In genomic region chr16:88903267-88903666, GRCh38 we compare ENCODE assay signal across 17 cellular contexts. TPM values are rescaled to one million over a fixed set of nuclear protein-coding genes. Genes with fewer than 3 reads are reported as not detected.
DNase-seq lines count a peak whose midpoint lies in the region; ATAC-seq and TF ChIP-seq lines count a peak whose summit lies in the region.
"Had no signal": no experiment of that assay in that cellular context is flagged by ENCODE, and none has a peak within 500 bp of the region (broad histone marks: within the 10 kb centered on the region; RNA-seq: fewer than 3 reads in every experiment).

No MANE protein-coding gene starts in this region.

- H2AFZ ChIP-seq in GM23338 (no peak overlapping the region), neuronal stem cell (ENCODE audit: low read length) (no peak overlapping the region)
- H2AFZ ChIP-seq: GM23248 had no signal

- H4K91ac ChIP-seq in neuronal stem cell (ENCODE audit: low read depth, low read length, poor library complexity): no peak overlapping the region

- no peak overlapping the region for H2BK15ac ChIP-seq in neuronal stem cell (ENCODE audit: low read length)

- H3F3A ChIP-seq in GM23338 (replicated peaks; ENCODE audit: low read depth): no peaks in the 10 kb centered on the region

- H3K27ac ChIP-seq in GM23338 (ENCODE audit: low read depth) (no peak overlapping the region), neuronal stem cell (replicated peaks; ENCODE audit: low read length) (no peak overlapping the region)
- H3K27ac ChIP-seq: GM23248 had no signal

- H3K9me2 ChIP-seq in GM23338 (ENCODE audit: insufficient read depth): no peaks in the 10 kb centered on the region

- H3K9me3 Mint-ChIP-seq in GM23338: no peaks in the 10 kb centered on the region
- no peaks in the 10 kb centered on the region for H3K9me3 Mint-ChIP-seq in central memory CD8-positive, alpha-beta T cell
- no peaks in the 10 kb centered on the region for H3K9me3 Mint-ChIP-seq in stimulated activated effector memory CD8-positive, alpha-beta T cell treated with anti-CD3 and anti-CD28 coated beads, Interleukin-12 subunit alpha, Interleukin-12 subunit beta, amount 100 ng/mL, for 72 hours
- H3K9me3 Mint-ChIP-seq: CD4-positive, alpha-beta T cell; HFFc6 had no signal

- no peak overlapping the region for H3K4ac ChIP-seq in neuronal stem cell (ENCODE audit: low read length)

- H3K23ac ChIP-seq in neuronal stem cell (ENCODE audit: low read depth, low read length, poor library complexity): no peak overlapping the region

- no peak for DNase-seq in GM23338 (ENCODE audit: low spot score)
- no peak for DNase-seq in central memory CD8-positive, alpha-beta T cell (ENCODE audit: low spot score in 2 of 2)
- no peak for DNase-seq in neuronal stem cell (ENCODE audit: low spot score)
- no peak for DNase-seq in stimulated activated effector memory CD8-positive, alpha-beta T cell treated with anti-CD3 and anti-CD28 coated beads, Interleukin-12 subunit alpha, Interleukin-12 subunit beta, amount 100 ng/mL, for 72 hours (ENCODE audit: low spot score in 2 of 2)
- DNase-seq in NCI-H1048 (lab: John Stamatoyannopoulos, UW): no peak
- no peak for DNase-seq in H7
- DNase-seq: ACHN; C1 segment of cervical spinal cord; Calu3; CD4-positive, alpha-beta T cell; DMS 273 treated with DMSO at 0.1 percent for 48 hours; GM23248; HCEC 1CT; HFFc6 had no signal

- no peaks in the 10 kb centered on the region for H3K79me2 ChIP-seq in GM23338 (replicated peaks; ENCODE audit: insufficient read depth)

- H3K27ac Mint-ChIP-seq in GM23338: peak overlapping the region; percentile 31; the same call in 1 of the 2 replicates
- no peak overlapping the region for H3K27ac Mint-ChIP-seq in central memory CD8-positive, alpha-beta T cell (ENCODE audit: low read depth)
- H3K27ac Mint-ChIP-seq in stimulated activated effector memory CD8-positive, alpha-beta T cell treated with anti-CD3 and anti-CD28 coated beads, Interleukin-12 subunit alpha, Interleukin-12 subunit beta, amount 100 ng/mL, for 72 hours: peak overlapping the region; percentile 58
- H3K27ac Mint-ChIP-seq: CD4-positive, alpha-beta T cell; HFFc6 had no signal

- H3K79me1 ChIP-seq in neuronal stem cell (ENCODE audit: low read depth, low read length): no peaks in the 10 kb centered on the region

- TF ChIP-seq CTCF in GM23338 (conservative IDR thresholded peaks at IDR 0.05; ENCODE audit: low read depth in 2 of 2): no peak

- H3K4me3 Mint-ChIP-seq in GM23338: no peak overlapping the region
- peak overlapping the region; percentile 13 for H3K4me3 Mint-ChIP-seq in central memory CD8-positive, alpha-beta T cell
- no peak overlapping the region for H3K4me3 Mint-ChIP-seq in stimulated activated effector memory CD8-positive, alpha-beta T cell treated with anti-CD3 and anti-CD28 coated beads, Interleukin-12 subunit alpha, Interleukin-12 subunit beta, amount 100 ng/mL, for 72 hours
- H3K4me3 Mint-ChIP-seq: CD4-positive, alpha-beta T cell; HFFc6 had no signal

- H3K18ac ChIP-seq in neuronal stem cell (ENCODE audit: low read length): peak overlapping the region; percentile 28

- H2BK5ac ChIP-seq in neuronal stem cell (ENCODE audit: low read length): peak overlapping the region; percentile 24

- no peaks in the 10 kb centered on the region for H3K36me3 ChIP-seq in GM23338 (ENCODE audit: insufficient read depth)
- H3K36me3 ChIP-seq in neuronal stem cell (replicated peaks in 1 of 2; ENCODE audit: control insufficient read depth in 2 of 2, insufficient read depth in 2 of 2, low read length in 2 of 2): no peaks in the 10 kb centered on the region
- H3K36me3 ChIP-seq in H7 (replicated peaks; ENCODE audit: control insufficient read depth, insufficient read depth, low read length): no peaks in the 10 kb centered on the region

- H3K9me3 ChIP-seq in neuronal stem cell (replicated peaks in 1 of 2; ENCODE audit: control insufficient read depth in 2 of 2, insufficient read depth in 1 of 2, low read depth in 1 of 2, low read length in 2 of 2): no peaks in the 10 kb centered on the region

- no CpG with 5 or more reads among the region's 14 CpGs for WGBS in neuronal stem cell (ENCODE audit: extremely low coverage in 2 of 2, insufficient read length in 2 of 2, insufficient replicate concordance in 1 of 2), 2 donors

- no peaks in the 10 kb centered on the region for H3K27me3 ChIP-seq in GM23338 (ENCODE audit: insufficient read depth)
- peaks cover 0 to 27% (median 0%) of the 10 kb centered on the region in 3 experiments for H3K27me3 ChIP-seq in neuronal stem cell (ENCODE audit: control insufficient read depth in 3 of 3, insufficient read depth in 3 of 3, low read depth in 1 of 3, low read length in 3 of 3)
- no peaks in the 10 kb centered on the region for H3K27me3 ChIP-seq in H7 (ENCODE audit: control insufficient read depth, insufficient read depth, low read length)

- H3K9ac ChIP-seq in neuronal stem cell (ENCODE audit: low read depth, low read length, poor library complexity): peak overlapping the region; percentile 21
- H3K9ac ChIP-seq: GM23248 had no signal

- peaks cover 9% of the 10 kb centered on the region; the same call in 2 of the 3 replicates for H3K4me1 Mint-ChIP-seq in GM23338
- H3K4me1 Mint-ChIP-seq in central memory CD8-positive, alpha-beta T cell: peaks cover 11% of the 10 kb centered on the region
- peaks cover 5% of the 10 kb centered on the region for H3K4me1 Mint-ChIP-seq in stimulated activated effector memory CD8-positive, alpha-beta T cell treated with anti-CD3 and anti-CD28 coated beads, Interleukin-12 subunit alpha, Interleukin-12 subunit beta, amount 100 ng/mL, for 72 hours

- H3K27me3 Mint-ChIP-seq in GM23338 (ENCODE audit: insufficient read depth, low read depth, poor library complexity): peaks cover 5% of the 10 kb centered on the region
- H3K27me3 Mint-ChIP-seq in central memory CD8-positive, alpha-beta T cell: no peaks in the 10 kb centered on the region
- H3K27me3 Mint-ChIP-seq: CD4-positive, alpha-beta T cell had no signal

- H4K8ac ChIP-seq in neuronal stem cell (ENCODE audit: low read depth, low read length): no peak overlapping the region

- ATAC-seq in GM23338: no peak
- no peak for ATAC-seq in central memory CD8-positive, alpha-beta T cell (replicated peaks; ENCODE audit: extremely low read depth, poor library complexity, severe bottlenecking)
- ATAC-seq in stimulated activated effector memory CD8-positive, alpha-beta T cell treated with anti-CD3 and anti-CD28 coated beads, Interleukin-12 subunit alpha, Interleukin-12 subunit beta, amount 100 ng/mL, for 72 hours: no peak
- no peak for ATAC-seq in GM19351 (IDR thresholded peaks at IDR 0.05; ENCODE audit: unreplicated experiment)

- no peak overlapping the region for H3K14ac ChIP-seq in neuronal stem cell (ENCODE audit: low read length)

- H2BK12ac ChIP-seq in neuronal stem cell (ENCODE audit: low read length): no peak overlapping the region

- no peaks in the 10 kb centered on the region for H3K36me3 Mint-ChIP-seq in GM23338 (ENCODE audit: low read depth)
- peaks cover 3% of the 10 kb centered on the region for H3K36me3 Mint-ChIP-seq in central memory CD8-positive, alpha-beta T cell (ENCODE audit: insufficient read depth)
- H3K36me3 Mint-ChIP-seq in stimulated activated effector memory CD8-positive, alpha-beta T cell treated with anti-CD3 and anti-CD28 coated beads, Interleukin-12 subunit alpha, Interleukin-12 subunit beta, amount 100 ng/mL, for 72 hours: no peaks in the 10 kb centered on the region

- H4K20me1 ChIP-seq in GM23338 (replicated peaks; ENCODE audit: insufficient read depth): no peaks in the 10 kb centered on the region

- no peak overlapping the region for H2BK120ac ChIP-seq in neuronal stem cell (ENCODE audit: low read depth, low read length)

- H3K4me2 ChIP-seq in GM23338 (no peak overlapping the region), neuronal stem cell (ENCODE audit: insufficient read depth, low read length, poor library complexity, severe bottlenecking) (no peak overlapping the region)

- H3K4me3 ChIP-seq in GM23338 (no peak overlapping the region), neuronal stem cell (ENCODE audit: low read length in 2 of 2) (no peak overlapping the region), H7 (ENCODE audit: insufficient read depth, low read depth, low read length) (no peak overlapping the region)
- H3K4me3 ChIP-seq: GM23248 had no signal

- peak overlapping the region; percentile 70 for H2AK5ac ChIP-seq in neuronal stem cell (ENCODE audit: low read depth, low read length)

- no peaks in the 10 kb centered on the region for H3K4me1 ChIP-seq in GM23338 (ENCODE audit: insufficient read depth)
- peaks cover 0 to 8% of the 10 kb centered on the region in 2 donors for H3K4me1 ChIP-seq in neuronal stem cell (ENCODE audit: control insufficient read depth in 2 of 2, insufficient read depth in 1 of 2, low read depth in 1 of 2, low read length in 2 of 2)

RNA-seq across cellular contexts. Expression of gene PABPN1L, which starts 36.8 kb away (rescaled TPM):
- total RNA-seq in GM23338 (2014; rRNA removed; shearing (Covaris generic)): not detected in 2 replicates
- polyA plus RNA-seq in GM23338 (2016; fragmentation: Nextera tagmentation; extraction: Ambion mirVana): not detected in 2 replicates
- polyA plus RNA-seq in neuronal stem cell (2013, experiment 1 of 2): not detected
- not detected for polyA plus RNA-seq in neuronal stem cell (2013, experiment 2 of 2)
- total RNA-seq in H7 (2014; rRNA removed; shearing (Covaris generic)): not detected in 2 replicates
- total RNA-seq: A172; Calu3; CD4-positive, alpha-beta T cell; Daoy; GM23248; HFFc6 had no signal
- polyA plus RNA-seq: GM23248 had no signal

RNA-seq across cellular contexts. Expression of gene TRAPPC2L, which starts 46.3 kb away (rescaled TPM):
- total RNA-seq in GM23338 (2014; rRNA removed; shearing (Covaris generic)): 59.3 and 68.8 TPM in 2 replicates
- 167 and 171 TPM in 2 replicates for polyA plus RNA-seq in GM23338 (2016; fragmentation: Nextera tagmentation; extraction: Ambion mirVana)
- 57.0 TPM for polyA plus RNA-seq in neuronal stem cell (2013, experiment 1 of 2)
- polyA plus RNA-seq in neuronal stem cell (2013, experiment 2 of 2): 58.2 TPM
- total RNA-seq in H7 (2014; rRNA removed; shearing (Covaris generic)): 56.2 and 56.6 TPM in 2 replicates

RNA-seq across cellular contexts. Expression of gene GALNS, which starts 46.5 kb away (rescaled TPM):
- total RNA-seq in GM23338 (2014; rRNA removed; shearing (Covaris generic)): 16.4 and 18.8 TPM in 2 replicates
- 9.7 TPM in 2 replicates for polyA plus RNA-seq in GM23338 (2016; fragmentation: Nextera tagmentation; extraction: Ambion mirVana)
- polyA plus RNA-seq in neuronal stem cell (2013, experiment 1 of 2): 9.6 TPM
- polyA plus RNA-seq in neuronal stem cell (2013, experiment 2 of 2): 9.1 TPM
- 6.7 and 17.1 TPM in 2 replicates for total RNA-seq in H7 (2014; rRNA removed; shearing (Covaris generic))
